In the genomic region with DNA sequence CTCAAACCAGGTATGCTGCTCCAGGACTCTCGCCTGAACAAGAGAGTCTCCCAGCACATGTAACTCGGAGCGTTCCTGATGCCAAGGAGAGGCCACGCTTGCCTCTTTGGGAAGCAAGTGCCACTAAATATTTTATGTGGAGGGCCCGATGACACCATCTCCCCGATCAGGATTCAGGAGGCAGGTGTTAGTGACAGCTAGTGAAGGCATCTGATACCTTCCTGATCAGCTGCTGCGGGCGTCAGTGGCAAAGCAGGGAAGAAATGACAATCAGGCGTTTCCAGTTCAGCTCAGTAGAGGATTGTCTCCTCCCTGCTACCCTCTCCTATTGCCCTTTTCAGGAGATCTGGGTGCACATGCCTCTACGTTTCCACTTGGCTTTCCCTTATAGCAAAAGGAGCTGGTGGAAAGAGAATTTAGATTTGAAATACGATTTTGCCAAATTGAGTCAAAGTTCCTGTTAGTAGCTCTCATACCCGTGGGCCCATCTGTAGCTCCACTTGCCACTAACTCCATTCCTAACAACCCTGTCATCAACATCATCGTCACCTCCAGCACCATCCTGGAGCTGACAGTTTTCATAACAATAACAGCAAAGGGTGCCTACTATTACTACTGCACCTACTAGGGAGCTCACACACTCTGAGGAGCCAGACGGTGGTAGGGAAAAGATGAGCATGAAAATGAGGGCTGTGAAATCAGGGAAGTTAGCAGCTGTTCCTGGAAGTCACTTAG, we compare ENCODE assay signal across 1 cellular context.
TF ChIP-seq lines count a peak whose summit lies in the region.

No MANE protein-coding gene starts in this region.

TF ChIP-seq in IMR-90, 13 proteins besides CTCF, POLR2A, EP300 and RAD21 (continued from another document):
- no peak for TF ChIP-seq CEBPB (IDR thresholded peaks at IDR 0.05; ENCODE audit: low read depth, low read length)
- no peak for TF ChIP-seq NFE2L2 (IDR thresholded peaks at IDR 0.05; ENCODE audit: low read depth, low read length)
